8 cellular contexts compared by ENCODE assay signal in the genomic region with DNA sequence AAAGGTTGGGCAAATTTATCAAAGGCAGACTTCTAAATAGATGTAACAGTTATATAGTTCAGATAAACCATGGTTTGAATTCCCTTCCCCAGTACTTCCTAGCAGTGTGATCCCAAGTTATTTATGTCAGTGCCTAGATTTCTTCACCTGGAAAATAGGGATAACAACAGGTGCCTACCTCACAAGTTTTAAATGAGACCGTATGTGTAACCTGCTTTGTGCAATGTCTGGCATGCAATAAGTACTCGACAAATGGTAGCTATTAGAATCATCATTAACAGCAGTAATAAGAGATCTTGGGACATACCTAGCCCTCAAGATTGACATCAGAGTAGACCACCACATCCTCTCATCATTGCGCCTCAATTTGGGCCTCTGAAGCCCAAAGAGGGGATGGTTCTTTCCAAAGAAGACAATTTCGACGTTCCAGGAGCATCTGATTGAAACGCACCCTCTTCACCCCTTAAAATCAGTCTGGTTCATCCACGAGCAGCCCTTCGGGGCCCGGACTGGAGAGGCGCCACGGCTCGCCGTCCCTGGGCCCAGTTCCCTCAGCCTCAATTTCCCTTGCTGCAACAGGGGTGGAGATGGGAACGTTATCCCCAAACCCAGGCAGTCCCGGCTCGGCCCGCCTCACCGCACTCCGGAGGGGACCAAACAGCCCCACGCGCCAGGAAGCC. TPM values are rescaled to one million over a fixed set of nuclear protein-coding genes. Genes with fewer than 3 reads are reported as not detected.
DNase-seq lines count a peak whose midpoint lies in the region; ATAC-seq and TF ChIP-seq lines count a peak whose summit lies in the region.

No MANE protein-coding gene starts in this region.

- peak overlapping the region; percentile 100 for H3K4me2 ChIP-seq in IMR-90 (ENCODE audit: low read depth, low read length)

- no peak for DNase-seq in BE2C
- no peak for DNase-seq in IMR-90
- DNase-seq in astrocyte of the spinal cord (ENCODE audit: low read depth, low spot score): peak; percentile 27
- no peak for DNase-seq in type B pancreatic cell (ENCODE audit: extremely low spot score, unreplicated experiment)
- no peak for DNase-seq in KBM-7
- no peak for DNase-seq in NCI-H2081 treated with DMSO at 0.1 percent for 48 hours (lab: John Stamatoyannopoulos, UW)

- H2BK15ac ChIP-seq in IMR-90 (ENCODE audit: low read depth, low read length): peak overlapping the region; percentile 18; the same call in 1 of the 3 replicates

- peaks cover 6% of the 10 kb centered on the region; the same call in 1 of the 2 replicates for H3K36me3 ChIP-seq in BE2C
- H3K36me3 ChIP-seq in IMR-90 (ENCODE audit: control insufficient read depth, insufficient read depth, low read length): peaks cover 1% of the 10 kb centered on the region
- peaks cover 0 to 6% (median 1%) of the 10 kb centered on the region in 4 donors for H3K36me3 ChIP-seq in liver (ENCODE audit: control insufficient read depth in 4 of 4, insufficient read depth in 3 of 4, low read depth in 1 of 4, low read length in 3 of 4)

- peak overlapping the region; percentile 96 for H3K14ac ChIP-seq in IMR-90 (replicated peaks; ENCODE audit: low read depth, low read length)

- H3K9me3 ChIP-seq in BE2C (no peaks in the 10 kb centered on the region), IMR-90 (ENCODE audit: control insufficient read depth, insufficient read depth, low read length) (no peaks in the 10 kb centered on the region), liver (ENCODE audit: control insufficient read depth in 4 of 4, low read length in 3 of 4) (no peaks in the 10 kb centered on the region)

- no TSS peak for BruUV-seq in IMR-90 (replicated peaks; lab: Mats Ljungman, UMichigan)

- peak overlapping the region; percentile 93 for H2AFZ ChIP-seq in IMR-90 (replicated peaks; ENCODE audit: low read length, poor library complexity)

- ATAC-seq in GM19372 (IDR thresholded peaks at IDR 0.05; ENCODE audit: low read depth, unreplicated experiment) (peak; percentile 42), IMR-90 (ENCODE audit: low read depth) (peak; percentile 56)

- peaks cover 12% of the 10 kb centered on the region for H3K9me1 ChIP-seq in IMR-90 (ENCODE audit: insufficient read depth, low read length)

- H4K8ac ChIP-seq in IMR-90 (ENCODE audit: low read depth in 2 of 2, low read length in 2 of 2): peak overlapping the region; percentile 77 to 82

- peak overlapping the region; percentile 98 for H2AK9ac ChIP-seq in IMR-90 (replicated peaks; ENCODE audit: low read depth, low read length, poor library complexity)

- H3K27ac Mint-ChIP-seq in type B pancreatic cell: peak overlapping the region; percentile 96

- peak overlapping the region; percentile 89 for H3K23ac ChIP-seq in IMR-90 (ENCODE audit: low read depth, low read length)

- H3K9ac ChIP-seq in IMR-90 (ENCODE audit: low read depth, low read length) (peak overlapping the region; percentile 94), liver (ENCODE audit: low read depth in 1 of 2, low read length in 2 of 2) (peak overlapping the region; percentile 93 to 96)

- intact Hi-C loops in IMR-90 (cut with micrococcal nuclease): loop anchor here (2.0 kb wide), 1 partner anchor 85 kb away; no protein-coding TSS in a partner anchor

- H3K27me3 Mint-ChIP-seq in type B pancreatic cell: no peaks in the 10 kb centered on the region

- H4K20me1 ChIP-seq in IMR-90 (ENCODE audit: insufficient read depth, low read length): no peaks in the 10 kb centered on the region

- CTCF ChIA-PET in IMR-90 (lab: Yijun Ruan, JAX): interaction anchor here (1.6 kb wide), 1 partner anchor 33 kb away, joined by 5 read pairs; no protein-coding TSS in a partner anchor

- H2BK20ac ChIP-seq in IMR-90 (ENCODE audit: low read depth, low read length): no peak overlapping the region

- 0% methylated on average over 3 of the region's 21 CpGs; no CpG with 5 or more reads in 1 of the 2 experiments for WGBS in IMR-90 (ENCODE audit: extremely low coverage in 2 of 2, insufficient read length in 1 of 2), 2 experiments
- WGBS in liver: 1% methylated on average over 21 of the region's 21 CpGs

- peaks cover 28% of the 10 kb centered on the region for H3K4me1 Mint-ChIP-seq in type B pancreatic cell (ENCODE audit: unreplicated experiment)

- H4K91ac ChIP-seq in IMR-90 (ENCODE audit: insufficient read depth, low read depth, low read length): peak overlapping the region; percentile 89

- H4K5ac ChIP-seq in IMR-90 (ENCODE audit: low read depth, low read length): peak overlapping the region; percentile 49; the same call in 1 of the 2 replicates

- H2AK5ac ChIP-seq in IMR-90 (ENCODE audit: low read depth, low read length): peak overlapping the region; percentile 93

- H3K4ac ChIP-seq in IMR-90 (ENCODE audit: low read depth, low read length): peak overlapping the region; percentile 97

- POLR2A ChIA-PET in IMR-90 (lab: Charles Lee; ENCODE audit: unreplicated experiment): no interaction called here

- H3K18ac ChIP-seq in IMR-90 (ENCODE audit: low read depth, low read length): peak overlapping the region; percentile 48

- dilution Hi-C loops in IMR-90 (cut with HindIII; ENCODE audit: low sequenced_read_pairs, unreplicated experiment): no loop called here

- no peak for TF ChIP-seq RAD21 in IMR-90 (IDR thresholded peaks at IDR 0.05; ENCODE audit: low read length)
- no peak for TF ChIP-seq RAD21 in liver (IDR thresholded peaks at IDR 0.05)

- in situ Hi-C loops in IMR-90 (cut with MboI; ENCODE audit: low sequenced_read_pairs) (no loop called here), astrocyte of the spinal cord (cut with HindIII; ENCODE audit: low sequenced_read_pairs) (no loop called here), KBM-7 (cut with MboI; ENCODE audit: low pct_unique_long_range_greater_than_20kb, low sequenced_read_pairs) (no loop called here)

- H3K27me3 ChIP-seq in BE2C (no peaks in the 10 kb centered on the region), IMR-90 (ENCODE audit: control insufficient read depth, insufficient read depth, low read length) (no peaks in the 10 kb centered on the region), liver (ENCODE audit: control insufficient read depth in 4 of 4, insufficient read depth in 4 of 4, low read length in 3 of 4) (no peaks in the 10 kb centered on the region)

- H3K27ac ChIP-seq in IMR-90 (ENCODE audit: insufficient read depth, low read length) (peak overlapping the region; percentile 85), liver (ENCODE audit: low read depth in 1 of 2, low read length in 2 of 2) (peak overlapping the region; percentile 95 to 98)

- H2BK5ac ChIP-seq in IMR-90 (ENCODE audit: low read depth, low read length, poor library complexity, severe bottlenecking): peak overlapping the region; percentile 70

- H3K4me3 Mint-ChIP-seq in type B pancreatic cell: peak overlapping the region; percentile 99

- H3K56ac ChIP-seq in IMR-90 (ENCODE audit: extremely low read depth, insufficient read depth, low read length): peak overlapping the region; percentile 80

- peak overlapping the region; percentile 56 for H2BK120ac ChIP-seq in IMR-90 (ENCODE audit: low read depth, low read length)

- TF ChIP-seq CTCF in BE2C (IDR thresholded peaks at IDR 0.05; ENCODE audit: low read depth, low read length) (no peak), IMR-90 (conservative IDR thresholded peaks at IDR 0.05; ENCODE audit: low read depth, low read length) (no peak), astrocyte of the spinal cord (IDR thresholded peaks at IDR 0.05; ENCODE audit: low read depth, low read length) (no peak), liver (IDR thresholded peaks at IDR 0.05; ENCODE audit: low read depth, low read length, missing input control) (no peak), type B pancreatic cell (conservative IDR thresholded peaks at IDR 0.05) (no peak)

- H3K4me3 ChIP-seq in BE2C (ENCODE audit: low read depth, low read length): peak overlapping the region; percentile 97
- H3K4me3 ChIP-seq in IMR-90 (ENCODE audit: insufficient read depth, low read depth, low read length): peak overlapping the region; percentile 66
- H3K4me3 ChIP-seq in astrocyte of the spinal cord (ENCODE audit: low read depth, low read length): peak overlapping the region; percentile 76
- peak overlapping the region; percentile 83 to 91 (median 87) for H3K4me3 ChIP-seq in liver (ENCODE audit: low read depth in 1 of 3, low read length in 3 of 3)

- no peaks in the 10 kb centered on the region for H3K9me3 Mint-ChIP-seq in type B pancreatic cell

- no peak for TF ChIP-seq POLR2A in IMR-90 (IDR thresholded peaks at IDR 0.05; ENCODE audit: low read depth, low read length)

- peaks cover 12% of the 10 kb centered on the region for H3K36me3 Mint-ChIP-seq in type B pancreatic cell

- H3K4me1 ChIP-seq in BE2C (no peaks in the 10 kb centered on the region), IMR-90 (ENCODE audit: control insufficient read depth, insufficient read depth, low read length) (no peaks in the 10 kb centered on the region; the same call in 1 of the 2 replicates), liver (ENCODE audit: control insufficient read depth in 4 of 4, insufficient read depth in 4 of 4, low read length in 3 of 4) (peaks cover 0 to 10% (median 3%) of the 10 kb centered on the region in 4 donors)

- peaks cover 39 to 81% of the 10 kb centered on the region in 2 experiments for H3K79me1 ChIP-seq in IMR-90 (ENCODE audit: low read depth in 1 of 2, low read length in 2 of 2)

RNA-seq across cellular contexts. Expression of gene ACACA, which starts 0.5 kb away (rescaled TPM):
- 34.2 TPM for polyA plus RNA-seq in BE2C (2012; ENCODE audit: insufficient read depth, insufficient read length, low read depth)
- total RNA-seq in IMR-90 (2012; rRNA removed) (35.3 and 39.1 TPM in 2 replicates), liver (10 to 100 TPM; 46.0 to 49.5 TPM), type B pancreatic cell (ENCODE audit: low replicate concordance) (86.7 and 101 TPM in 2 replicates)
- polyA plus RNA-seq in IMR-90 (2012; rRNA removed) (19.7 and 21.3 TPM in 2 replicates), liver (10 to 100 TPM; 14.8 to 16.4 TPM)
- 8.0 and 10.6 TPM in 2 replicates for polyA plus RNA-seq in IMR-90 (2012; cell fraction: cytosol; rRNA removed)
- polyA plus RNA-seq in IMR-90 (2012; cell fraction: nucleus; rRNA removed; ENCODE audit: low replicate concordance): 16.2 and 40.7 TPM in 2 replicates

RNA-seq across cellular contexts. Expression of gene TADA2A, which starts 0.6 kb away (rescaled TPM):
- 25.0 TPM for polyA plus RNA-seq in BE2C (2012; ENCODE audit: insufficient read depth, insufficient read length, low read depth)
- total RNA-seq in IMR-90 (2012; rRNA removed) (17.2 and 19.7 TPM in 2 replicates), liver (10 to 100 TPM; 10.7 to 13.4 TPM), type B pancreatic cell (ENCODE audit: low replicate concordance) (26.1 and 28.5 TPM in 2 replicates)
- polyA plus RNA-seq in IMR-90 (2012; rRNA removed) (9.0 and 13.1 TPM in 2 replicates), liver (1 to 10 TPM; 2.8 to 5.7 TPM)
- 3.4 and 3.5 TPM in 2 replicates for polyA plus RNA-seq in IMR-90 (2012; cell fraction: cytosol; rRNA removed)
- polyA plus RNA-seq in IMR-90 (2012; cell fraction: nucleus; rRNA removed; ENCODE audit: low replicate concordance): 7.1 and 33.3 TPM in 2 replicates

RNA-seq across cellular contexts. Expression of gene C17orf78, which starts 30.3 kb away (rescaled TPM):
- polyA plus RNA-seq in BE2C (2012; ENCODE audit: insufficient read depth, insufficient read length, low read depth): not detected
- not detected in 2 replicates for total RNA-seq in IMR-90 (2012; rRNA removed)
- polyA plus RNA-seq in IMR-90 (2012; rRNA removed): not detected in 2 replicates
- polyA plus RNA-seq in IMR-90 (2012; cell fraction: cytosol; rRNA removed): not detected in 2 replicates
- polyA plus RNA-seq in IMR-90 (2012; cell fraction: nucleus; rRNA removed; ENCODE audit: low replicate concordance): not detected in 2 replicates
- total RNA-seq in liver: not detected
- not detected for polyA plus RNA-seq in liver
- total RNA-seq in type B pancreatic cell (ENCODE audit: low replicate concordance): 1.6 TPM in 1 of 2 replicates, not detected in the other
